Comparison of ENCODE assay signal across 8 cellular contexts in genomic region chr6:89940225-89941027, GRCh38. TPM values are rescaled to one million over a fixed set of nuclear protein-coding genes. Genes with fewer than 3 reads are reported as not detected.
DNase-seq lines count a peak whose midpoint lies in the region; ATAC-seq and TF ChIP-seq lines count a peak whose summit lies in the region.

No MANE protein-coding gene starts in this region.

- no peaks in the 10 kb centered on the region for H3K4me1 ChIP-seq in right cardiac atrium (ENCODE audit: control insufficient read depth, insufficient read depth, low read length)
- H3K4me1 ChIP-seq in gastrocnemius medialis = peaks cover 25 to 27% of the 10 kb centered on the region in 2 donors

- intact Hi-C loops in right cardiac atrium (cut with DNase I) (loop anchor here in 3 of 4 donors (2.0 to 5.0 kb wide), 3 partner anchors 537 to 542 kb away; no protein-coding TSS in a partner anchor), gastrocnemius medialis (cut with DNase I; ENCODE audit: low total_unique reads) (loop anchor here (1.0 to 10.0 kb wide), 5 partner anchors 154 to 539 kb away; partner anchors contain the start of gene BACH2)

- peak; percentile 63 to 74 (median 73) for TF ChIP-seq CTCF in gastrocnemius medialis (IDR thresholded peaks at IDR 0.05 in 4 of 5, conservative IDR thresholded peaks at IDR 0.05 in 1 of 5)

- H3K27ac ChIP-seq in angular gyrus (ENCODE audit: low read depth, low read length) (peak overlapping the region; percentile 89), right cardiac atrium (ENCODE audit: low read length) (no peak overlapping the region), gastrocnemius medialis (peak overlapping the region; percentile 18 to 60 (median 47))

- 36% methylated on average over 9 of the region's 9 CpGs for WGBS in right cardiac atrium

- H3K36me3 ChIP-seq in gastrocnemius medialis = peaks cover 0 to 8% of the 10 kb centered on the region in 2 donors

- H3K4me3 ChIP-seq in right cardiac atrium (ENCODE audit: low read length) = no peak overlapping the region
- no peak overlapping the region for H3K4me3 ChIP-seq in gastrocnemius medialis

- DNase-seq in GM04503 (ENCODE audit: low read depth) (peak; percentile 21), NCI-H1694 treated with DMSO at 0.1 percent for 48 hours (lab: John Stamatoyannopoulos, UW) (peak; percentile 73), T-helper 2 cell (peak in 4 of 5 experiments; percentile 44 to 82 (median 50)), right cardiac atrium (peak in 2 of 3 donors; percentile 64 to 80), gastrocnemius medialis (peak; percentile 70 to 80), GOT3 (lab: John Stamatoyannopoulos, UW) (no peak)

- TF ChIP-seq POLR2A in gastrocnemius medialis (IDR thresholded peaks at IDR 0.05) = no peak

- in situ Hi-C loops in gastrocnemius medialis (cut with MboI; ENCODE audit: low sequenced_read_pairs in 4 of 4) = loop anchor here (5.0 to 10.0 kb wide), 5 partner anchors 444 to 542 kb away; no protein-coding TSS in a partner anchor

- H3K9me3 ChIP-seq in right cardiac atrium (ENCODE audit: control insufficient read depth, low read length) = no peaks in the 10 kb centered on the region
- H3K9me3 ChIP-seq in gastrocnemius medialis = no peaks in the 10 kb centered on the region

- no peaks in the 10 kb centered on the region for H3K27me3 ChIP-seq in right cardiac atrium (ENCODE audit: control insufficient read depth, insufficient read depth)
- no peaks in the 10 kb centered on the region for H3K27me3 ChIP-seq in gastrocnemius medialis

- ATAC-seq in HG02588 (IDR thresholded peaks at IDR 0.05; ENCODE audit: unreplicated experiment) = peak; percentile 80
- ATAC-seq in right cardiac atrium = peak; percentile 92 to 94
- ATAC-seq in gastrocnemius medialis = peak; percentile 94 to 95

RNA-seq across cellular contexts. Expression of gene GJA10, which starts 46.2 kb away (rescaled TPM):
- total RNA-seq in right cardiac atrium (not detected), gastrocnemius medialis (not detected)
- not detected for polyA plus RNA-seq in right cardiac atrium
